ENCODE assay signal across 11 cellular contexts in genomic region chr2:161709428-161709827, GRCh38.
DNase-seq lines count a peak whose midpoint lies in the region; ATAC-seq, FAIRE-seq and TF ChIP-seq lines count a peak whose summit lies in the region.
"Had no signal": no experiment of that assay in that cellular context is flagged by ENCODE, and none has a peak within 500 bp of the region (broad histone marks: within the 10 kb centered on the region; RNA-seq: fewer than 3 reads in every experiment).

No MANE protein-coding gene starts in this region.

- H4K20me1 ChIP-seq in HepG2 (ENCODE audit: insufficient read depth, low read length) = no peaks in the 10 kb centered on the region

- TF ChIP-seq CTCF in HepG2 (CRISPR knock-in tag; IDR thresholded peaks at IDR 0.05) (no peak), right lobe of liver (IDR thresholded peaks at IDR 0.05) (no peak), upper lobe of right lung (IDR thresholded peaks at IDR 0.05) (no peak)

- FAIRE-seq in HepG2 (lab: Jason Lieb, UNC) = no peak

- H3K27ac ChIP-seq in HepG2 (ENCODE audit: extremely low read length, insufficient read depth, low read length) (no peak overlapping the region), right lobe of liver (no peak overlapping the region), upper lobe of right lung (no peak overlapping the region)

- TF ChIP-seq EP300 in HepG2 (IDR thresholded peaks at IDR 0.05; ENCODE audit: low read depth in 2 of 2, low read length in 2 of 2) (no peak), HepG2 (CRISPR knock-in tag; IDR thresholded peaks at IDR 0.05; ENCODE audit: borderline replicate concordance) (no peak)

- no peak for TF ChIP-seq POLR2A in HepG2 (IDR thresholded peaks at IDR 0.05; ENCODE audit: insufficient read depth in 1 of 2, low read depth in 2 of 2, low read length in 2 of 2)
- no peak for TF ChIP-seq POLR2A in right lobe of liver (IDR thresholded peaks at IDR 0.05)

- in situ Hi-C loops in HepG2 (cut with HindIII; ENCODE audit: extremely low pct_ligation_motif_present, low pct_unique_long_range_greater_than_20kb) = no loop called here

- CTCF ChIA-PET in HepG2 (lab: Yijun Ruan, JAX; ENCODE audit: low intra/inter-chr PET ratio, low total read pairs) = no interaction called here

- POLR2A ChIA-PET in HepG2 (lab: Yijun Ruan, JAX) = no interaction called here

- BruUV-seq in HepG2 (replicated peaks; lab: Mats Ljungman, UMichigan) = no TSS peak

- no peak for ATAC-seq in HepG2
- no peak for ATAC-seq in right lobe of liver
- peak; percentile 54 for ATAC-seq in HG03432 (IDR thresholded peaks at IDR 0.05; ENCODE audit: unreplicated experiment)
- no peak for ATAC-seq in upper lobe of right lung
- ATAC-seq in HG02973 (IDR thresholded peaks at IDR 0.05; ENCODE audit: unreplicated experiment) = no peak

- H3K4me1 ChIP-seq in HepG2 (ENCODE audit: insufficient read depth, low read length) = no peaks in the 10 kb centered on the region
- H3K4me1 ChIP-seq in right lobe of liver = no peaks in the 10 kb centered on the region
- H3K4me1 ChIP-seq in adipocyte (ENCODE audit: control insufficient read depth, insufficient read depth, low read length) = peaks cover 18% of the 10 kb centered on the region
- no peaks in the 10 kb centered on the region for H3K4me1 ChIP-seq in upper lobe of right lung

- no peak overlapping the region for H3K9ac ChIP-seq in HepG2 (ENCODE audit: insufficient read depth, low read depth, low read length)
- H3K9ac ChIP-seq in adipocyte (ENCODE audit: low read length) = peak overlapping the region; percentile 67

- H3K9me3 ChIP-seq in HepG2 (ENCODE audit: low read length) = no peaks in the 10 kb centered on the region
- no peaks in the 10 kb centered on the region for H3K9me3 ChIP-seq in right lobe of liver
- H3K9me3 ChIP-seq in adipocyte (ENCODE audit: control insufficient read depth, low read length) = no peaks in the 10 kb centered on the region
- H3K9me3 ChIP-seq in upper lobe of right lung = no peaks in the 10 kb centered on the region

- H3K27me3 ChIP-seq in HepG2 (ENCODE audit: control insufficient read depth in 1 of 2, insufficient read depth in 2 of 2, low read length in 2 of 2) = no peaks in the 10 kb centered on the region
- H3K27me3 ChIP-seq in right lobe of liver = no peaks in the 10 kb centered on the region
- H3K27me3 ChIP-seq in adipocyte (replicated peaks; ENCODE audit: control insufficient read depth, insufficient read depth, low read length) = no peaks in the 10 kb centered on the region
- H3K27me3 ChIP-seq in upper lobe of right lung = no peaks in the 10 kb centered on the region

- intact Hi-C loops in HepG2 (cut with micrococcal nuclease; ENCODE audit: unreplicated experiment) = no loop called here
- intact Hi-C loops in right lobe of liver (cut with DNase I) = no loop called here
- intact Hi-C loops in upper lobe of right lung (cut with DNase I) = no loop called here

- H3K4me2 ChIP-seq in HepG2 (ENCODE audit: low read depth, low read length) = peak overlapping the region; percentile 10; the same call in 1 of the 2 replicates

- DNase-seq in HepG2 (ENCODE audit: low spot score) = no peak
- no peak for DNase-seq in right lobe of liver
- peak; percentile 18 for DNase-seq in adipocyte (ENCODE audit: low read depth)
- no peak for DNase-seq in upper lobe of right lung
- no peak for DNase-seq in midbrain (lab: John Stamatoyannopoulos, UW)
- no peak for DNase-seq in CD1c-positive myeloid dendritic cell (ENCODE audit: extremely low spot score)
- DNase-seq: H7, NCI-H2081 treated with DMSO at 0.1 percent for 48 hours, SHP77 had no signal

- H3K36me3 ChIP-seq in HepG2 (replicated peaks in 1 of 2; ENCODE audit: control insufficient read depth in 1 of 2, insufficient read depth in 2 of 2, low read length in 2 of 2) (no peaks in the 10 kb centered on the region), right lobe of liver (no peaks in the 10 kb centered on the region), adipocyte (ENCODE audit: control insufficient read depth, insufficient read depth, low read length, severe bottlenecking) (no peaks in the 10 kb centered on the region), upper lobe of right lung (no peaks in the 10 kb centered on the region)

- TF ChIP-seq RAD21 in HepG2 (CRISPR knock-in tag; IDR thresholded peaks at IDR 0.05) = no peak

- 1% methylated on average over 3 of the region's 3 CpGs for WGBS in HepG2 (ENCODE audit: low lambda C conversion rate)
- 28% methylated on average over 3 of the region's 3 CpGs for WGBS in right lobe of liver (ENCODE audit: insufficient coverage, low coverage, low lambda C conversion rate, missing lambda C conversion rate)

- H3K4me3 ChIP-seq in HepG2 (replicated peaks in 1 of 3; ENCODE audit: insufficient read depth in 1 of 3, low read depth in 2 of 3, low read length in 3 of 3) = no peak overlapping the region
- no peak overlapping the region for H3K4me3 ChIP-seq in right lobe of liver
- peak overlapping the region; percentile 76 for H3K4me3 ChIP-seq in adipocyte (ENCODE audit: low read length)
- H3K4me3 ChIP-seq in upper lobe of right lung = peak overlapping the region; percentile 11

- no peaks in the 10 kb centered on the region for H3K79me2 ChIP-seq in HepG2 (ENCODE audit: insufficient read depth, low read length)

- no peak overlapping the region for H2AFZ ChIP-seq in HepG2 (ENCODE audit: low read length)

TF ChIP-seq in HepG2, 621 proteins besides CTCF, POLR2A, EP300 and RAD21 (continues in another document):
- TF ChIP-seq ELF1 (CRISPR knock-in tag; IDR thresholded peaks at IDR 0.05) (no peak), THAP11 (CRISPR knock-in tag; IDR thresholded peaks at IDR 0.05) (no peak), POLR2G (IDR thresholded peaks at IDR 0.05; ENCODE audit: low read depth, low read length) (no peak), ZBTB20 (CRISPR knock-in tag; IDR thresholded peaks at IDR 0.05; ENCODE audit: borderline replicate concordance, low read depth) (no peak), ZNF570 (CRISPR knock-in tag; IDR thresholded peaks at IDR 0.05; ENCODE audit: borderline replicate concordance) (no peak), AKAP8 (CRISPR knock-in tag; IDR thresholded peaks at IDR 0.05) (no peak), ZBTB26 (CRISPR knock-in tag; IDR thresholded peaks at IDR 0.05; ENCODE audit: borderline replicate concordance) (no peak), THRA (CRISPR knock-in tag; IDR thresholded peaks at IDR 0.05; ENCODE audit: borderline replicate concordance) (no peak), ZMAT5 (CRISPR knock-in tag; IDR thresholded peaks at IDR 0.05; ENCODE audit: borderline replicate concordance, low read depth) (no peak), TMF1 (CRISPR knock-in tag; IDR thresholded peaks at IDR 0.05; ENCODE audit: low read depth) (no peak), ARID5B (CRISPR knock-in tag; IDR thresholded peaks at IDR 0.05) (no peak)

Comparison
In these comparisons a context has a peak if more than half of its experiments do, and no peak if none do; other contexts are left out.
1. H3K4me3 ChIP-seq: peak in adipocyte (single experiment) and upper lobe of right lung (single experiment); none in HepG2 (0 of 3) and right lobe of liver (0 of 3).